ENCODE assay signal across 21 cellular contexts in the genomic region with DNA sequence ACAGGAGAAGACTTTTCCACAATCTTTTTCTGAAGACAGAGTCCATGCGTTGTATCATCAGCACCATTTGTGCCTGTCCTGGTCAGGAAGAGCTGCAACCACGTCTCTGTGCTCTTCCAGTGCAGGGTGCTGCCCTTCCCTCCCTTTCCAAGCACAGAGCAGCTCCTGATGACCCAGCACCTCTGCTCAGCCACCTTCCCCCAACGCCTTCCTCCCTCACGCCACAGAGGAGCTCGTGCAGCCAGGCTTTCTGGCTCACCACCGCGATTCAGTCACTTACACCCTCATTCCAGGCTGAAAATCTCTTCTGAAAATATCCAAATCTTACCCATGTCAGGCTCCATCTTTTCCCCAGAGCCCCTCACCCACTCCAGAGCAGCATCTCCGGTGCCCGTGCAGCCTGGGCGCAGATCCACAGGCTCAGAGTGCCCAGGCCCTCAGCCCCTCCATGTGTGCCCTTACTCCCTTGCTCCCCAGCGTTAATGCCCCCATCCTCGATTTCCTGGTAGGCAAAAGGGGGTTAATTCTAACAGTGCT.
"Had no signal": no experiment of that assay in that cellular context is flagged by ENCODE, and none has a peak within 500 bp of the region (broad histone marks: within the 10 kb centered on the region; RNA-seq: fewer than 3 reads in every experiment).

No MANE protein-coding gene starts in this region.

- H3K9me3 Mint-ChIP-seq: activated CD4-positive, alpha-beta memory T cell treated with anti-CD3 and anti-CD28 coated beads for 36 hours; activated CD4-positive, alpha-beta T cell treated with anti-CD3 and anti-CD28 coated beads, Interleukin-2, amount 10 ng/mL, durations not matched to agents 7 days and 5 days; activated naive CD4-positive, alpha-beta T cell treated with anti-CD3 and anti-CD28 coated beads, Interleukin-2, amount 50 U/mL, for 24 hours; activated T-helper 17 cell treated with anti-CD3 and anti-CD28 coated beads, Interleukin-2, amount 50 U/mL, for 72 hours had no signal

- H3K27me3 Mint-ChIP-seq: activated naive CD4-positive, alpha-beta T cell treated with anti-CD3 and anti-CD28 coated beads, Interleukin-2, amount 50 U/mL, for 24 hours had no signal

- H3K4me3 Mint-ChIP-seq: activated CD4-positive, alpha-beta memory T cell treated with anti-CD3 and anti-CD28 coated beads for 36 hours; activated CD4-positive, alpha-beta T cell treated with anti-CD3 and anti-CD28 coated beads, Interleukin-2, amount 10 ng/mL, durations not matched to agents 7 days and 5 days; activated naive CD4-positive, alpha-beta T cell treated with anti-CD3 and anti-CD28 coated beads, Interleukin-2, amount 50 U/mL, for 24 hours; activated T-helper 17 cell treated with anti-CD3 and anti-CD28 coated beads, Interleukin-2, amount 50 U/mL, for 72 hours had no signal

- H3K27ac ChIP-seq: VCaP had no signal

- H3K27ac Mint-ChIP-seq: activated CD4-positive, alpha-beta memory T cell treated with anti-CD3 and anti-CD28 coated beads for 36 hours; activated CD4-positive, alpha-beta T cell treated with anti-CD3 and anti-CD28 coated beads, Interleukin-2, amount 10 ng/mL, durations not matched to agents 7 days and 5 days; activated naive CD4-positive, alpha-beta T cell treated with anti-CD3 and anti-CD28 coated beads, Interleukin-2, amount 50 U/mL, for 24 hours; activated T-helper 17 cell treated with anti-CD3 and anti-CD28 coated beads, Interleukin-2, amount 50 U/mL, for 72 hours had no signal

- H3K4me3 ChIP-seq: K562 had no signal

- H3K36me3 Mint-ChIP-seq: activated CD4-positive, alpha-beta memory T cell treated with anti-CD3 and anti-CD28 coated beads for 36 hours; activated naive CD4-positive, alpha-beta T cell treated with anti-CD3 and anti-CD28 coated beads, Interleukin-2, amount 50 U/mL, for 24 hours had no signal

- DNase-seq: activated CD4-positive, alpha-beta memory T cell treated with anti-CD3 and anti-CD28 coated beads for 36 hours; activated CD4-positive, alpha-beta T cell treated with anti-CD3 and anti-CD28 coated beads, Interleukin-2, amount 10 ng/mL, durations not matched to agents 7 days and 5 days; activated CD4-positive, CD25-positive, alpha-beta regulatory T cell; activated CD8-positive, alpha-beta memory T cell treated with anti-CD3 and anti-CD28 coated beads for 24 hours; activated naive CD4-positive, alpha-beta T cell; activated T-cell treated with anti-CD3 and anti-CD28 coated beads, Interleukin-2, amount 50 U/mL, for 48 hours; Karpas-422; NCI-H1105 treated with DMSO at 0.1 percent for 48 hours; NCI-H1436 treated with DMSO at 0.1 percent for 48 hours; NCI-H187; NCI-H2081; NCI-H510A treated with DMSO at 0.1 percent for 48 hours; NCI-H69; PC-3; SHP77; T-helper 2 cell; T1000 had no signal

- ATAC-seq: activated T-helper 17 cell treated with anti-CD3 and anti-CD28 coated beads, Interleukin-2, amount 50 U/mL, for 72 hours; K562; PC-3 had no signal
